In genomic region chr1:41866285-41866684, GRCh38 we compare ENCODE assay signal across 30 cellular contexts.
"Had no signal": no experiment of that assay in that cellular context is flagged by ENCODE, and none has a peak within 500 bp of the region (broad histone marks: within the 10 kb centered on the region; RNA-seq: fewer than 3 reads in every experiment).

No MANE protein-coding gene starts in this region.

- H3K4me1 ChIP-seq: ascending aorta, pancreas, sigmoid colon had no signal

- H3K9ac ChIP-seq: SK-N-SH had no signal

- DNase-seq: activated CD4-positive, alpha-beta T cell treated with anti-CD3 and anti-CD28 coated beads, Interleukin-2, amount 50 U/mL, for 1 hour; activated CD8-positive, alpha-beta memory T cell treated with anti-CD3 and anti-CD28 coated beads for 24 hours; activated CD8-positive, alpha-beta memory T cell treated with anti-CD3 and anti-CD28 coated beads, Interleukin-2, amount 50 U/mL, for 4 hours; activated naive CD4-positive, alpha-beta T cell; activated T-cell treated with anti-CD3 and anti-CD28 coated beads, Interleukin-2, amount 50 U/mL, for 24 hours; adrenal gland; brain microvascular endothelial cell; central memory CD4-positive, alpha-beta T cell; dermis blood vessel endothelial cell; effector CD8-positive, alpha-beta T cell; foreskin melanocyte; hypothalamus; natural killer cell; pancreas; sigmoid colon; SK-N-SH; stimulated activated CD4-positive, alpha-beta T cell treated with anti-CD3 and anti-CD28 coated beads, Interleukin-2, amount 100 ng/mL, for 48 hours; stimulated activated CD8-positive, alpha-beta memory T cell treated with anti-CD3 and anti-CD28 coated beads, Interleukin-4, amount 100 ng/mL, for 48 hours; stimulated activated naive CD4-positive, alpha-beta T cell; T-helper 2 cell had no signal

- H3K4me2 ChIP-seq: SK-N-SH had no signal

- H3K4me3 ChIP-seq: adrenal gland, ascending aorta, lung, pancreas, sigmoid colon, smooth muscle cell, thoracic aorta, upper lobe of left lung had no signal

- H3K27me3 ChIP-seq: adrenal gland, ascending aorta, brain microvascular endothelial cell, pancreas, sigmoid colon, upper lobe of left lung had no signal

- H3K36me3 ChIP-seq: adrenal gland, ascending aorta, brain microvascular endothelial cell, pancreas, sigmoid colon, thoracic aorta, upper lobe of left lung had no signal

- H3K27ac ChIP-seq: ascending aorta, brain microvascular endothelial cell, pancreas, sigmoid colon, thoracic aorta, upper lobe of left lung, VCaP had no signal

- ATAC-seq: activated CD4-positive, CD25-positive, alpha-beta regulatory T cell treated with anti-CD3 and anti-CD28 coated beads, Interleukin-2, amount 50 U/mL, for 24 hours; activated T-helper 17 cell treated with anti-CD3 and anti-CD28 coated beads, Interleukin-2, amount 50 U/mL, for 72 hours; esophagus mucosa; natural killer cell; pancreas had no signal

- H3K9me3 ChIP-seq: adrenal gland, ascending aorta, pancreas, sigmoid colon, SK-N-SH, thoracic aorta, upper lobe of left lung had no signal

- FAIRE-seq: islet of Langerhans, pancreas had no signal
